1 cellular context compared by ENCODE assay signal in the genomic region with DNA sequence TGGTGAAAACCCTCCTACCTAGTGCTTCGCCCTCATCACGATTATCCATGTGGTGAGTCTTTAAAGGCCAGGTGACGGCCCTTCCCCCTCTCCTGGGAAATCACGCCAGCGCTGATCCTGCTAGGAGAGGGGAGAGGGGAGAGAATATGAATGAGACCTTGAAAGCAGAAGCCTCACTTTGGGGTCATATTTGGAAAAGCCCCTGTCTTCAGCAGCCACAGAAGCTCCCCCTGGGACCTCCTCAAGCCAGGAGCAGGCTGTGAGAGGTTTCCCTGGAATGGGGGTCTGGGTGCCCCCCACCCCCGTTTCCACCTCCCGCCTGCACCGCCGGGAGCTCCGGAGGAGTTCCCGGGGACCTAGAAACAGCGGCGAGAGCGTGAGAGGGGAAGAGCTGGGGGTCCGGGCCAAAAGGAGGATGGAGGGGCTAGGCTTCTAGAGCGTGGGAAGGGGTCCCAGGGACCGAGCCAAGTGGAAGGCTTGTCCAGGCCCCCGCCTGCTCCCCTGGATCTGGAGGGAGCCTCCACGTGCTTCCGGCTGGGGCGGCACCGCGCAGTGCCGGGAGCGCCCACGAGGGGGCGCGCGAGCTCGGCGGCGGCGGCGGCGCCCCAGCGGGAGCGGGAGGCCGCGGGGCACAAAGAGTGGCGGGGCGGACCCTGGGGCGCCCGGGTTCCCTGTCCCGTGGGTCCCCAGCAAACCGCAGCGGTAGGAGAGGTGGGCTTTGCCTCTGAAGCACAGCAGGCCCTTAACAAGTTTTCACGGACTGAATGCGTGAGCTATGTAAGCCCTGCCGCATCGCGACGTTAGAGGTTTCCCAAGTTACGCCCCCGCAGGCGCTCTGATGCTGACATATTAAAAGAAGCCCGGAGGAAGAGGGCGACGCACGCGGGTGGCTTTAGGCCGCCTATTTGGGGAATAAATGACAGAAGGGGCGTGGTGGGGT.
TF ChIP-seq lines count a peak whose summit lies in the region.

No MANE protein-coding gene starts in this region.

TF ChIP-seq in K562, 482 proteins besides CTCF, POLR2A, EP300 and RAD21 (continued from another document and continues in another):
- no peak for TF ChIP-seq REST (CRISPR knock-in tag; IDR thresholded peaks at IDR 0.05; ENCODE audit: low read depth)
- TF ChIP-seq NR1H2 (CRISPR knock-in tag; IDR thresholded peaks at IDR 0.05) = no peak; the same call in 1 of the 2 replicates
- peak in 1 of 2 experiments; percentile 45; a peak in 1 of 4 replicates for TF ChIP-seq HDAC1 (IDR thresholded peaks at IDR 0.05)
- TF ChIP-seq ARID3A (IDR thresholded peaks at IDR 0.05; ENCODE audit: borderline replicate concordance, low read depth, low read length) = no peak
- TF ChIP-seq, protein P1, sequence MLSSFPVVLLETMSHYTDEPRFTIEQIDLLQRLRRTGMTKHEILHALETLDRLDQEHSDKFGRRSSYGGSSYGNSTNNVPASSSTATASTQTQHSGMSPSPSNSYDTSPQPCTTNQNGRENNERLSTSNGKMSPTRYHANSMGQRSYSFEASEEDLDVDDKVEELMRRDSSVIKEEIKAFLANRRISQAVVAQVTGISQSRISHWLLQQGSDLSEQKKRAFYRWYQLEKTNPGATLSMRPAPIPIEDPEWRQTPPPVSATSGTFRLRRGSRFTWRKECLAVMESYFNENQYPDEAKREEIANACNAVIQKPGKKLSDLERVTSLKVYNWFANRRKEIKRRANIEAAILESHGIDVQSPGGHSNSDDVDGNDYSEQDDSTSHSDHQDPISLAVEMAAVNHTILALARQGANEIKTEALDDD (IDR thresholded peaks at IDR 0.05) = no peak
- no peak for TF ChIP-seq CC2D1A (IDR thresholded peaks at IDR 0.05)
- TF ChIP-seq CHD2 (IDR thresholded peaks at IDR 0.05; ENCODE audit: low read depth, low read length) = no peak
- no peak for TF ChIP-seq ZNF76 (CRISPR knock-in tag; IDR thresholded peaks at IDR 0.05; ENCODE audit: borderline replicate concordance)
- no peak for TF ChIP-seq ZNF699 (CRISPR knock-in tag; IDR thresholded peaks at IDR 0.05; ENCODE audit: insufficient replicate concordance)
- TF ChIP-seq, protein P2, sequence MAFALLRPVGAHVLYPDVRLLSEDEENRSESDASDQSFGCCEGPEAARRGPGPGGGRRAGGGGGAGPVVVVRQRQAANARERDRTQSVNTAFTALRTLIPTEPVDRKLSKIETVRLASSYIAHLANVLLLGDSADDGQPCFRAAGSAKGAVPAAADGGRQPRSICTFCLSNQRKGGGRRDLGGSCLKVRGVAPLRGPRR (CRISPR knock-in tag; IDR thresholded peaks at IDR 0.05) = no peak
- TF ChIP-seq ZNF121 (CRISPR knock-in tag; conservative IDR thresholded peaks at IDR 0.05) = no peak
- 0 out of 2 replicates have a peak, but pooled peaks have one; percentile 28 for TF ChIP-seq ZNF609 (CRISPR knock-in tag; IDR thresholded peaks at IDR 0.05; ENCODE audit: borderline replicate concordance)
- TF ChIP-seq ZNF668 (CRISPR knock-in tag; IDR thresholded peaks at IDR 0.05) = peak; percentile 41; the same call in 1 of the 2 replicates
- no peak for TF ChIP-seq NCOA2 (IDR thresholded peaks at IDR 0.05; ENCODE audit: partially characterized antibody in 2 of 2)
- TF ChIP-seq ZNF408 (CRISPR knock-in tag; IDR thresholded peaks at IDR 0.05; ENCODE audit: low read depth) = no peak
- no peak for TF ChIP-seq NFE2L1 (tag; IDR thresholded peaks at IDR 0.05; ENCODE audit: borderline replicate concordance, low read depth)
- no peak for TF ChIP-seq ZBTB43 (CRISPR knock-in tag; IDR thresholded peaks at IDR 0.05)
- no peak for TF ChIP-seq ZNF232 (CRISPR knock-in tag; IDR thresholded peaks at IDR 0.05)
- TF ChIP-seq HES1 (IDR thresholded peaks at IDR 0.05; ENCODE audit: low read depth) = no peak
- TF ChIP-seq CAMTA2 (CRISPR knock-in tag; conservative IDR thresholded peaks at IDR 0.05) = no peak
- no peak for TF ChIP-seq HIVEP1 (CRISPR knock-in tag; IDR thresholded peaks at IDR 0.05)
- peak; percentile 58 to 61; a peak in 3 of 4 replicates for TF ChIP-seq NRF1 (conservative IDR thresholded peaks at IDR 0.05 in 1 of 2, IDR thresholded peaks at IDR 0.05 in 1 of 2)
- TF ChIP-seq NR4A1 (CRISPR knock-in tag; IDR thresholded peaks at IDR 0.05) = no peak
- peak; percentile 64 for TF ChIP-seq NR4A1 (tag; IDR thresholded peaks at IDR 0.05)
- TF ChIP-seq, protein P3, sequence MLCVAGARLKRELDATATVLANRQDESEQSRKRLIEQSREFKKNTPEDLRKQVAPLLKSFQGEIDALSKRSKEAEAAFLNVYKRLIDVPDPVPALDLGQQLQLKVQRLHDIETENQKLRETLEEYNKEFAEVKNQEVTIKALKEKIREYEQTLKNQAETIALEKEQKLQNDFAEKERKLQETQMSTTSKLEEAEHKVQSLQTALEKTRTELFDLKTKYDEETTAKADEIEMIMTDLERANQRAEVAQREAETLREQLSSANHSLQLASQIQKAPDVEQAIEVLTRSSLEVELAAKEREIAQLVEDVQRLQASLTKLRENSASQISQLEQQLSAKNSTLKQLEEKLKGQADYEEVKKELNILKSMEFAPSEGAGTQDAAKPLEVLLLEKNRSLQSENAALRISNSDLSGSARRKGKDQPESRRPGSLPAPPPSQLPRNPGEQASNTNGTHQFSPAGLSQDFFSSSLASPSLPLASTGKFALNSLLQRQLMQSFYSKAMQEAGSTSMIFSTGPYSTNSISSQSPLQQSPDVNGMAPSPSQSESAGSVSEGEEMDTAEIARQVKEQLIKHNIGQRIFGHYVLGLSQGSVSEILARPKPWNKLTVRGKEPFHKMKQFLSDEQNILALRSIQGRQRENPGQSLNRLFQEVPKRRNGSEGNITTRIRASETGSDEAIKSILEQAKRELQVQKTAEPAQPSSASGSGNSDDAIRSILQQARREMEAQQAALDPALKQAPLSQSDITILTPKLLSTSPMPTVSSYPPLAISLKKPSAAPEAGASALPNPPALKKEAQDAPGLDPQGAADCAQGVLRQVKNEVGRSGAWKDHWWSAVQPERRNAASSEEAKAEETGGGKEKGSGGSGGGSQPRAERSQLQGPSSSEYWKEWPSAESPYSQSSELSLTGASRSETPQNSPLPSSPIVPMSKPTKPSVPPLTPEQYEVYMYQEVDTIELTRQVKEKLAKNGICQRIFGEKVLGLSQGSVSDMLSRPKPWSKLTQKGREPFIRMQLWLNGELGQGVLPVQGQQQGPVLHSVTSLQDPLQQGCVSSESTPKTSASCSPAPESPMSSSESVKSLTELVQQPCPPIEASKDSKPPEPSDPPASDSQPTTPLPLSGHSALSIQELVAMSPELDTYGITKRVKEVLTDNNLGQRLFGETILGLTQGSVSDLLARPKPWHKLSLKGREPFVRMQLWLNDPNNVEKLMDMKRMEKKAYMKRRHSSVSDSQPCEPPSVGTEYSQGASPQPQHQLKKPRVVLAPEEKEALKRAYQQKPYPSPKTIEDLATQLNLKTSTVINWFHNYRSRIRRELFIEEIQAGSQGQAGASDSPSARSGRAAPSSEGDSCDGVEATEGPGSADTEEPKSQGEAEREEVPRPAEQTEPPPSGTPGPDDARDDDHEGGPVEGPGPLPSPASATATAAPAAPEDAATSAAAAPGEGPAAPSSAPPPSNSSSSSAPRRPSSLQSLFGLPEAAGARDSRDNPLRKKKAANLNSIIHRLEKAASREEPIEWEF (CRISPR knock-in tag; IDR thresholded peaks at IDR 0.05) = no peak
- TF ChIP-seq ZNF507 (tag; conservative IDR thresholded peaks at IDR 0.05) = no peak
- TF ChIP-seq ZNF511 (CRISPR knock-in tag; IDR thresholded peaks at IDR 0.05) = peak; percentile 56; the same call in 1 of the 2 replicates
- TF ChIP-seq CHD4 (IDR thresholded peaks at IDR 0.05; ENCODE audit: insufficient read depth, insufficient replicate concordance, low read depth, low read length, poor library complexity, severe bottlenecking) = no peak
- no peak for TF ChIP-seq CBFB (CRISPR knock-in tag; IDR thresholded peaks at IDR 0.05)
- peak; percentile 86; the same call in 1 of the 2 replicates for TF ChIP-seq CGGBP1 (CRISPR knock-in tag; IDR thresholded peaks at IDR 0.05)
